Comparison of ENCODE assay signal across 8 cellular contexts in genomic region chr9:72280913-72281500, GRCh38.
A peak's percentile ranks its signal among the peaks of the same experiment; 100 is the strongest.
DNase-seq lines count a peak whose midpoint lies in the region; ATAC-seq and TF ChIP-seq lines count a peak whose summit lies in the region.

No MANE protein-coding gene starts in this region.

- H3K27me3 ChIP-seq in GM23338 (ENCODE audit: insufficient read depth), result no peaks in the 10 kb centered on the region
- H3K27me3 ChIP-seq in cardiac muscle cell, result no peaks in the 10 kb centered on the region
- H3K27me3 ChIP-seq in vagina, result no peaks in the 10 kb centered on the region

- H3K4me1 ChIP-seq in GM23338 (ENCODE audit: insufficient read depth) (no peaks in the 10 kb centered on the region), cardiac muscle cell (ENCODE audit: low read depth) (no peaks in the 10 kb centered on the region), vagina (no peaks in the 10 kb centered on the region)

- H3K79me2 ChIP-seq in GM23338 (replicated peaks; ENCODE audit: insufficient read depth), result no peaks in the 10 kb centered on the region

- H3K27ac ChIP-seq in GM23338 (ENCODE audit: low read depth) (no peak overlapping the region), cardiac muscle cell (no peak overlapping the region), vagina (no peak overlapping the region)

- H3K4me3 Mint-ChIP-seq in GM23338 (no peak overlapping the region), progenitor cell of endocrine pancreas (ENCODE audit: low read depth) (no peak overlapping the region)

- H3K27me3 Mint-ChIP-seq in GM23338 (ENCODE audit: insufficient read depth, low read depth, poor library complexity) (peaks cover 1% of the 10 kb centered on the region), progenitor cell of endocrine pancreas (peaks cover 3% of the 10 kb centered on the region)

- H2AFZ ChIP-seq in GM23338, result peak overlapping the region; percentile 64

- DNase-seq in GM04504 (ENCODE audit: low read depth) (peak; percentile 21), GM23338 (ENCODE audit: low spot score) (peak; percentile 87), LoVo (ENCODE audit: low spot score) (peak; percentile 72), SKM-1 treated with dmso at 0.1 percent for 144 hours (lab: John Stamatoyannopoulos, UW; ENCODE audit: unreplicated experiment) (peak; percentile 7), cardiac muscle cell (ENCODE audit: low read depth in 1 of 2, low spot score in 1 of 2) (peak; percentile 74 to 81), progenitor cell of endocrine pancreas (ENCODE audit: low spot score, unreplicated experiment) (peak; percentile 29), vagina (ENCODE audit: extremely low spot score in 2 of 2) (no peak)
- DNase-seq in activated naive CD4-positive, alpha-beta T cell treated with anti-CD3 and anti-CD28 coated beads, Interleukin-2, amount 50 U/mL, for 72 hours (ENCODE audit: low spot score in 2 of 2), result peak in 1 of 2 donors; percentile 66

- no peak overlapping the region; the same call in 1 of the 2 replicates for H3K27ac Mint-ChIP-seq in GM23338
- H3K27ac Mint-ChIP-seq in activated naive CD4-positive, alpha-beta T cell treated with anti-CD3 and anti-CD28 coated beads, Interleukin-2, amount 50 U/mL, for 72 hours, result no peak overlapping the region
- H3K27ac Mint-ChIP-seq in progenitor cell of endocrine pancreas, result no peak overlapping the region

- H3K9me3 ChIP-seq in cardiac muscle cell (ENCODE audit: low read depth) (no peaks in the 10 kb centered on the region), vagina (no peaks in the 10 kb centered on the region)

- H4K20me1 ChIP-seq in GM23338 (replicated peaks; ENCODE audit: insufficient read depth), result no peaks in the 10 kb centered on the region

- TF ChIP-seq CTCF in GM23338 (conservative IDR thresholded peaks at IDR 0.05; ENCODE audit: low read depth in 2 of 2), result peak; percentile 98
- peak; percentile 96 for TF ChIP-seq CTCF in cardiac muscle cell (IDR thresholded peaks at IDR 0.05; ENCODE audit: low read depth, low read length)
- TF ChIP-seq CTCF in progenitor cell of endocrine pancreas (IDR thresholded peaks at IDR 0.05; ENCODE audit: unreplicated experiment), result peak; percentile 93
- peak; percentile 52 to 86 (median 79) for TF ChIP-seq CTCF in vagina (IDR thresholded peaks at IDR 0.05)

- no peak overlapping the region for H3K4me2 ChIP-seq in GM23338

- TF ChIP-seq POLR2A in vagina (IDR thresholded peaks at IDR 0.05), result no peak

- no peaks in the 10 kb centered on the region for H3K36me3 ChIP-seq in GM23338 (ENCODE audit: insufficient read depth)
- H3K36me3 ChIP-seq in cardiac muscle cell, result no peaks in the 10 kb centered on the region
- no peaks in the 10 kb centered on the region for H3K36me3 ChIP-seq in vagina

- no peak overlapping the region for H3K4me3 ChIP-seq in GM23338
- no peak overlapping the region for H3K4me3 ChIP-seq in cardiac muscle cell
- no peak overlapping the region for H3K4me3 ChIP-seq in vagina

- H3K4me1 Mint-ChIP-seq in GM23338, result peaks cover 3% of the 10 kb centered on the region; the same call in 1 of the 3 replicates
- H3K4me1 Mint-ChIP-seq in progenitor cell of endocrine pancreas (ENCODE audit: low read depth), result no peaks in the 10 kb centered on the region

- peak; percentile 99 for ATAC-seq in GM23338
- ATAC-seq in activated naive CD4-positive, alpha-beta T cell treated with anti-CD3 and anti-CD28 coated beads, Interleukin-2, amount 50 U/mL, for 72 hours, result peak; percentile 77 to 87

- H3K9me3 Mint-ChIP-seq in GM23338 (no peaks in the 10 kb centered on the region), progenitor cell of endocrine pancreas (ENCODE audit: low read depth) (no peaks in the 10 kb centered on the region)
- H3K9me3 Mint-ChIP-seq in activated naive CD4-positive, alpha-beta T cell treated with anti-CD3 and anti-CD28 coated beads, Interleukin-2, amount 50 U/mL, for 72 hours, result no peaks in the 10 kb centered on the region

- H3K36me3 Mint-ChIP-seq in GM23338 (ENCODE audit: low read depth) (no peaks in the 10 kb centered on the region), progenitor cell of endocrine pancreas (ENCODE audit: insufficient read depth) (no peaks in the 10 kb centered on the region)
- no peaks in the 10 kb centered on the region for H3K36me3 Mint-ChIP-seq in activated naive CD4-positive, alpha-beta T cell treated with anti-CD3 and anti-CD28 coated beads, Interleukin-2, amount 50 U/mL, for 72 hours

- intact Hi-C loops in vagina (cut with DNase I), result loop anchor here (5.0 kb wide), 1 partner anchor 541 kb away; no protein-coding TSS in a partner anchor

- no peaks in the 10 kb centered on the region for H3K9me2 ChIP-seq in GM23338 (ENCODE audit: insufficient read depth)

- no peaks in the 10 kb centered on the region for H3F3A ChIP-seq in GM23338 (replicated peaks; ENCODE audit: low read depth)

TF ChIP-seq in GM23338, 12 proteins besides CTCF, POLR2A, EP300 and RAD21:
- no peak for TF ChIP-seq ZNF114 (CRISPR knock-in tag; IDR thresholded peaks at IDR 0.05)
- TF ChIP-seq POLR2AphosphoS5 (IDR thresholded peaks at IDR 0.05; ENCODE audit: low read depth), result no peak
- TF ChIP-seq CREB1 (CRISPR knock-in tag; IDR thresholded peaks at IDR 0.05; ENCODE audit: low read depth), result no peak
- no peak for TF ChIP-seq STAT1 (IDR thresholded peaks at IDR 0.05; ENCODE audit: unreplicated experiment)
- TF ChIP-seq JUNB (IDR thresholded peaks at IDR 0.05; ENCODE audit: unreplicated experiment), result no peak
- no peak for TF ChIP-seq NANOG (IDR thresholded peaks at IDR 0.05; ENCODE audit: borderline replicate concordance)

Comparison
In these comparisons a context has a peak if more than half of its experiments do, and no peak if none do; other contexts are left out.
1. DNase-seq: peak in GM04504 (single experiment), GM23338 (single experiment), LoVo (single experiment), SKM-1 treated with dmso at 0.1 percent for 144 hours (single experiment), cardiac muscle cell (2 of 2) and progenitor cell of endocrine pancreas (single experiment); none in vagina (0 of 2).
2. Peak in every context shown above with its lines, with median percentiles within 50 percentile points of each other: CTCF ChIP-seq.